In the genomic region with DNA sequence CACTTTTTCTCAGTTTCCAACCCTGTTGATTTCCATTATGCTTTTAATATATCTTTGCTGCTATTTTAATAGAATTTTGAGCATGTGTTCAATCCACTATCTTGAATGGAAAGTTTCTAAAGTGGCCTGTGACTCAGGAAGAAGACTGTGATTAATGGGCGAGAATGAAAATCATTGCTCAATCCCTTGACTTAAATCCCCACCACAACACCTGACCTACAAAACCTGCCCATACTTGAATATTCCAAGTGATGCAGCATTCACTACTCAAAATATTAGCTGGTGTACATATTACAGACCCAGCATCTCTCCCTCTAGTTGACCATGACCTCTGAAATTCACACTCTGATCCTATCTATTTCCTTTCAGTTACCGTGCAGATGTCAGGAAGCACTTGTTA, we compare ENCODE assay signal across 13 cellular contexts.
DNase-seq lines count a peak whose midpoint lies in the region; ATAC-seq and TF ChIP-seq lines count a peak whose summit lies in the region.
"Had no signal": no experiment of that assay in that cellular context is flagged by ENCODE, and none has a peak within 500 bp of the region (broad histone marks: within the 10 kb centered on the region; RNA-seq: fewer than 3 reads in every experiment).

No MANE protein-coding gene starts in this region.

- DNase-seq in T-helper 1 cell: no peak
- DNase-seq in RWPE1 (ENCODE audit: low spot score): peak; percentile 86
- DNase-seq in epithelial cell of esophagus (ENCODE audit: low read depth): peak; percentile 98
- no peak for DNase-seq in NCI-H1417 treated with DMSO at 0.1 percent for 48 hours (lab: John Stamatoyannopoulos, UW)
- DNase-seq: activated CD4-positive, alpha-beta T cell treated with anti-CD3 and anti-CD28 coated beads, Interleukin-2, amount 50 U/mL, for 4 hours; DND-41; endodermal cell; NCI-H1694 treated with DMSO at 0.1 percent for 48 hours had no signal

- no peaks in the 10 kb centered on the region for H3K9me3 Mint-ChIP-seq in T-helper 1 cell treated with Interleukin-12 subunit alpha and Interleukin-12 subunit beta and Interleukin-4 antibody, amounts not matched to agents 30 μg/mL and 1 μg/mL, for 36 hours
- H3K9me3 Mint-ChIP-seq: endodermal cell had no signal

- no peak for ATAC-seq in HG03159 (IDR thresholded peaks at IDR 0.05; ENCODE audit: unreplicated experiment)
- ATAC-seq in HG02759 (IDR thresholded peaks at IDR 0.05; ENCODE audit: unreplicated experiment): no peak

- peak overlapping the region; percentile 41 for H3K4me3 Mint-ChIP-seq in T-helper 1 cell treated with Interleukin-12 subunit alpha and Interleukin-12 subunit beta and Interleukin-4 antibody, amounts not matched to agents 30 μg/mL and 1 μg/mL, for 36 hours
- H3K4me3 Mint-ChIP-seq: endodermal cell had no signal

- H3K27me3 Mint-ChIP-seq in T-helper 1 cell treated with Interleukin-12 subunit alpha and Interleukin-12 subunit beta and Interleukin-4 antibody, amounts not matched to agents 30 μg/mL and 1 μg/mL, for 36 hours (ENCODE audit: low read depth): no peaks in the 10 kb centered on the region
- H3K27me3 Mint-ChIP-seq: IgD-negative memory B cell had no signal

- H3K4me3 ChIP-seq in epithelial cell of esophagus (ENCODE audit: low read length): no peak overlapping the region
- H3K4me3 ChIP-seq in skin epidermis: no peak overlapping the region

- peaks cover 40% of the 10 kb centered on the region for H3K4me1 Mint-ChIP-seq in T-helper 1 cell treated with Interleukin-12 subunit alpha and Interleukin-12 subunit beta and Interleukin-4 antibody, amounts not matched to agents 30 μg/mL and 1 μg/mL, for 36 hours (ENCODE audit: low read depth)

- H3K27ac Mint-ChIP-seq in T-helper 1 cell treated with Interleukin-12 subunit alpha and Interleukin-12 subunit beta and Interleukin-4 antibody, amounts not matched to agents 30 μg/mL and 1 μg/mL, for 36 hours: peak overlapping the region; percentile 74
- H3K27ac Mint-ChIP-seq: endodermal cell had no signal

- peaks cover 21% of the 10 kb centered on the region for H3K36me3 Mint-ChIP-seq in T-helper 1 cell treated with Interleukin-12 subunit alpha and Interleukin-12 subunit beta and Interleukin-4 antibody, amounts not matched to agents 30 μg/mL and 1 μg/mL, for 36 hours (ENCODE audit: low read depth)

- no peak for TF ChIP-seq CTCF in RWPE1 (conservative IDR thresholded peaks at IDR 0.05; ENCODE audit: low read depth)
- no peak for TF ChIP-seq CTCF in epithelial cell of esophagus (IDR thresholded peaks at IDR 0.05; ENCODE audit: insufficient read depth, low read depth, low read length, missing control alignments)

- peak overlapping the region; percentile 93 for H3K27ac ChIP-seq in RWPE1
- H3K27ac ChIP-seq in skin epidermis: peak overlapping the region in 17 of 21 experiments; percentile 18 to 98 (median 89)

- POLR2A ChIA-PET in RWPE1 (lab: Yijun Ruan, JAX; ENCODE audit: low non-redundant PET): no interaction called here

- CTCF ChIA-PET in RWPE1 (lab: Yijun Ruan, JAX): no interaction called here

Comparison
In these comparisons a context has a peak if more than half of its experiments do, and no peak if none do; other contexts are left out.
1. DNase-seq: peak in RWPE1 (single experiment) and epithelial cell of esophagus (single experiment); none in T-helper 1 cell (0 of 5) and NCI-H1417 treated with DMSO at 0.1 percent for 48 hours (single experiment).